Comparison of ENCODE assay signal across 17 cellular contexts in the genomic region with DNA sequence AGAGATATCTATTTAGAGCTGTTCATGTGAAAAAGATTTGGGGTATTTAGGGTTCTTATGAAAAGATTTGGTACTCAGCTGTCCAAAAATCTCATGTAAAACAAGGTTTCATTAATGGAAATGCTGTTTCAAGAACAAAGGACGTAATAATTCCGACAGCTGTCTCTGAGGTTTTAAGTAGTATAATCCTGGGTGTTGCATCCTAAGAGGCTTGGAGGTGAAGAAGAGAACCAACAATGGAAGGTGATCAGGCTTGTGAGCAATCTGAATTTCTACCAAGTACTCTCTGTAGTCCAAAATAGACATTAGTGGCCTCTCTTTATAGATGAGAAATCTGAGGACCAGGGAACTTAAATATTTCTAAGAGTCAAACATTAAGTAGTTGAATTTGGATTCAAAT.
DNase-seq lines count a peak whose midpoint lies in the region; ATAC-seq, FAIRE-seq and TF ChIP-seq lines count a peak whose summit lies in the region.
"Had no signal": no experiment of that assay in that cellular context is flagged by ENCODE, and none has a peak within 500 bp of the region (broad histone marks: within the 10 kb centered on the region; RNA-seq: fewer than 3 reads in every experiment).

No MANE protein-coding gene starts in this region.

- H2AK9ac ChIP-seq in IMR-90 (replicated peaks; ENCODE audit: low read depth, low read length, poor library complexity), result no peak overlapping the region

- H4K20me1 ChIP-seq in IMR-90 (ENCODE audit: insufficient read depth, low read length), result no peaks in the 10 kb centered on the region
- H4K20me1 ChIP-seq in astrocyte (ENCODE audit: insufficient read depth, low read length), result no peaks in the 10 kb centered on the region

- DNase-seq in IMR-90, result no peak
- DNase-seq in NCI-H524 treated with DMSO at 0.1 percent for 48 hours (lab: John Stamatoyannopoulos, UW), result peak; percentile 52
- no peak for DNase-seq in astrocyte (ENCODE audit: low read depth)
- DNase-seq in NCI-H128 (lab: John Stamatoyannopoulos, UW; ENCODE audit: unreplicated experiment), result no peak
- no peak for DNase-seq in stimulated activated CD4-positive, alpha-beta T cell treated with anti-CD3 and anti-CD28 coated beads, Interleukin-1b, Interleukin-23, amount 100 ng/mL, for 48 hours
- no peak for DNase-seq in GOT3 (lab: John Stamatoyannopoulos, UW)
- DNase-seq in KBM-7, result no peak
- DNase-seq: ACHN; Caco-2; CD4-positive, alpha-beta T cell; DMS79 treated with DMSO at 0.1 percent for 48 hours; H9 had no signal

- peak overlapping the region; percentile 71; the same call in 1 of the 3 replicates for H2BK15ac ChIP-seq in IMR-90 (ENCODE audit: low read depth, low read length)

- ATAC-seq in IMR-90 (ENCODE audit: low read depth), result no peak
- ATAC-seq: GM12878, HepG2 had no signal

- no peak overlapping the region for H2AK5ac ChIP-seq in IMR-90 (ENCODE audit: low read depth, low read length)

- TF ChIP-seq CTCF in IMR-90 (conservative IDR thresholded peaks at IDR 0.05; ENCODE audit: low read depth, low read length) (no peak), astrocyte (IDR thresholded peaks at IDR 0.05; ENCODE audit: insufficient read depth, low read depth, low read length) (no peak)

- no peak overlapping the region; the same call in 1 of the 2 replicates for H4K5ac ChIP-seq in IMR-90 (ENCODE audit: low read depth, low read length)

- peak overlapping the region; percentile 87 for H2BK120ac ChIP-seq in IMR-90 (ENCODE audit: low read depth, low read length)

- no peak overlapping the region; the same call in 1 of the 2 replicates for H3K18ac ChIP-seq in IMR-90 (ENCODE audit: low read depth, low read length)

- H3K4ac ChIP-seq in IMR-90 (ENCODE audit: low read depth, low read length), result peak overlapping the region; percentile 81; the same call in 1 of the 2 replicates

- H2AFZ ChIP-seq in IMR-90 (replicated peaks; ENCODE audit: low read length, poor library complexity) (no peak overlapping the region), astrocyte (ENCODE audit: low read depth, low read length) (no peak overlapping the region)

- H3K4me3 ChIP-seq in IMR-90 (ENCODE audit: insufficient read depth, low read depth, low read length) (no peak overlapping the region), astrocyte (ENCODE audit: insufficient read depth, low read depth, low read length) (no peak overlapping the region)
- H3K4me3 ChIP-seq: GM12878 had no signal

- H2BK5ac ChIP-seq in IMR-90 (ENCODE audit: low read depth, low read length, poor library complexity, severe bottlenecking), result peak overlapping the region; percentile 47

- H3K79me1 ChIP-seq in IMR-90 (ENCODE audit: low read depth in 1 of 2, low read length in 2 of 2), result peaks cover 4 to 7% of the 10 kb centered on the region in 2 experiments; a peak in 3 of 4 replicates

- no peaks in the 10 kb centered on the region for H3K27me3 Mint-ChIP-seq in astrocyte (ENCODE audit: low read depth, unreplicated experiment)
- H3K27me3 Mint-ChIP-seq: CD4-positive, alpha-beta T cell had no signal

- H3K9me3 ChIP-seq in IMR-90 (ENCODE audit: control insufficient read depth, insufficient read depth, low read length), result no peaks in the 10 kb centered on the region
- no peaks in the 10 kb centered on the region for H3K9me3 ChIP-seq in astrocyte (ENCODE audit: insufficient read depth, low read depth, low read length)
- H3K9me3 ChIP-seq: Caco-2 had no signal

- in situ Hi-C loops in IMR-90 (cut with MboI; ENCODE audit: low sequenced_read_pairs) (no loop called here), KBM-7 (cut with MboI; ENCODE audit: low pct_unique_long_range_greater_than_20kb, low sequenced_read_pairs) (no loop called here)

- 95% methylated on average over 2 of the region's 2 CpGs; no CpG with 5 or more reads in 1 of the 2 experiments for WGBS in IMR-90 (ENCODE audit: extremely low coverage in 2 of 2, insufficient read length in 1 of 2), 2 experiments

- CTCF ChIA-PET in IMR-90 (lab: Yijun Ruan, JAX), result interaction anchor here (0.7 kb wide), 1 partner anchor 87 kb away, joined by 3 read pairs; no protein-coding TSS in a partner anchor

- no peaks in the 10 kb centered on the region for H3K9me3 Mint-ChIP-seq in astrocyte (ENCODE audit: unreplicated experiment)
- H3K9me3 Mint-ChIP-seq: CD4-positive, alpha-beta T cell; H9 had no signal

- 0 out of 2 replicates have a peak overlapping the region, but pooled peaks have one; percentile 22 for H3K23ac ChIP-seq in IMR-90 (ENCODE audit: low read depth, low read length)

- no peaks in the 10 kb centered on the region for H3K79me2 ChIP-seq in astrocyte (ENCODE audit: insufficient read depth, low read length)

- H3K9me1 ChIP-seq in IMR-90 (ENCODE audit: insufficient read depth, low read length), result peaks cover 4% of the 10 kb centered on the region

- peak overlapping the region; percentile 78 for H4K91ac ChIP-seq in IMR-90 (ENCODE audit: insufficient read depth, low read depth, low read length)

- H3K56ac ChIP-seq in IMR-90 (ENCODE audit: extremely low read depth, insufficient read depth, low read length), result no peak overlapping the region

- H3K27me3 ChIP-seq in IMR-90 (ENCODE audit: control insufficient read depth, insufficient read depth, low read length), result no peaks in the 10 kb centered on the region
- H3K27me3 ChIP-seq in astrocyte (ENCODE audit: insufficient read depth, low read length), result no peaks in the 10 kb centered on the region

- peak overlapping the region; percentile 91; the same call in 1 of the 2 replicates for H2BK20ac ChIP-seq in IMR-90 (ENCODE audit: low read depth, low read length)

- peaks cover 9% of the 10 kb centered on the region for H3K4me1 ChIP-seq in IMR-90 (ENCODE audit: control insufficient read depth, insufficient read depth, low read length)
- H3K4me1 ChIP-seq in astrocyte (ENCODE audit: insufficient read depth, low read length), result no peaks in the 10 kb centered on the region
- H3K4me1 ChIP-seq: Caco-2 had no signal

- H3K4me1 Mint-ChIP-seq in astrocyte (ENCODE audit: low read depth, unreplicated experiment), result peaks cover 25% of the 10 kb centered on the region
- H3K4me1 Mint-ChIP-seq: H9 had no signal

- peak overlapping the region in 1 of 2 experiments; percentile 81; a peak in 2 of 4 replicates for H4K8ac ChIP-seq in IMR-90 (ENCODE audit: low read depth in 2 of 2, low read length in 2 of 2)

- H3K4me2 ChIP-seq in IMR-90 (ENCODE audit: low read depth, low read length) (no peak overlapping the region), astrocyte (ENCODE audit: low read length) (no peak overlapping the region)

- dilution Hi-C loops in IMR-90 (cut with HindIII; ENCODE audit: low sequenced_read_pairs, unreplicated experiment), result no loop called here

- no peaks in the 10 kb centered on the region for H3K36me3 Mint-ChIP-seq in astrocyte (ENCODE audit: low read depth, unreplicated experiment)

- no peak for TF ChIP-seq POLR2A in IMR-90 (IDR thresholded peaks at IDR 0.05; ENCODE audit: low read depth, low read length)

- H3K27ac ChIP-seq in IMR-90 (ENCODE audit: insufficient read depth, low read length), result no peak overlapping the region
- no peak overlapping the region for H3K27ac ChIP-seq in astrocyte (ENCODE audit: low read depth, low read length)
- H3K27ac ChIP-seq: C4-2B had no signal

- no TSS peak for BruUV-seq in IMR-90 (replicated peaks; lab: Mats Ljungman, UMichigan)

- peak; percentile 47 for FAIRE-seq in astrocyte (lab: Jason Lieb, UNC)
- FAIRE-seq: A204.1, GM12878, H1, HepG2 had no signal

- intact Hi-C loops in IMR-90 (cut with micrococcal nuclease), result no loop called here

- H3K9ac ChIP-seq in IMR-90 (ENCODE audit: low read depth, low read length) (no peak overlapping the region), astrocyte (ENCODE audit: low read length) (no peak overlapping the region)

- TF ChIP-seq RAD21 in IMR-90 (IDR thresholded peaks at IDR 0.05; ENCODE audit: low read length), result no peak

- peak overlapping the region; percentile 64 for H3K27ac Mint-ChIP-seq in astrocyte (ENCODE audit: unreplicated experiment)
- H3K27ac Mint-ChIP-seq: CD4-positive, alpha-beta T cell; H9 had no signal

- H3K14ac ChIP-seq in IMR-90 (replicated peaks; ENCODE audit: low read depth, low read length), result peak overlapping the region; percentile 76; the same call in 1 of the 2 replicates

- no peaks in the 10 kb centered on the region for H3K36me3 ChIP-seq in IMR-90 (ENCODE audit: control insufficient read depth, insufficient read depth, low read length)
- no peaks in the 10 kb centered on the region for H3K36me3 ChIP-seq in astrocyte (ENCODE audit: insufficient read depth, low read length)

- POLR2A ChIA-PET in IMR-90 (lab: Charles Lee; ENCODE audit: unreplicated experiment), result no interaction called here

- H3K4me3 Mint-ChIP-seq in astrocyte (ENCODE audit: unreplicated experiment), result no peak overlapping the region
- H3K4me3 Mint-ChIP-seq: CD4-positive, alpha-beta T cell; H9 had no signal

TF ChIP-seq in IMR-90, 13 proteins besides CTCF, POLR2A, EP300 and RAD21:
- TF ChIP-seq MXI1 (IDR thresholded peaks at IDR 0.05; ENCODE audit: borderline replicate concordance, low read depth, low read length), result no peak
- no peak for TF ChIP-seq MAFK (IDR thresholded peaks at IDR 0.05; ENCODE audit: low read depth, low read length)
- TF ChIP-seq SMC3 (IDR thresholded peaks at IDR 0.05; ENCODE audit: low read depth, low read length), result no peak
- no peak for TF ChIP-seq FOS (IDR thresholded peaks at IDR 0.05; ENCODE audit: low read depth, low read length)
